14 cellular contexts compared by ENCODE assay signal in genomic region chr12:132547207-132547740, GRCh38. TPM values are rescaled to one million over a fixed set of nuclear protein-coding genes. Genes with fewer than 3 reads are reported as not detected.
DNase-seq lines count a peak whose midpoint lies in the region; ATAC-seq lines count a peak whose summit lies in the region.
"Had no signal": no experiment of that assay in that cellular context is flagged by ENCODE, and none has a peak within 500 bp of the region (broad histone marks: within the 10 kb centered on the region; RNA-seq: fewer than 3 reads in every experiment).

No MANE protein-coding gene starts in this region.

- no peaks in the 10 kb centered on the region for H3K9me3 ChIP-seq in BLaER1 treated with 17β-estradiol and CSF1 and Interleukin-3, amounts not matched to agents 10 nM and 100 nM (replicated peaks in 1 of 11)
- no peaks in the 10 kb centered on the region for H3K9me3 ChIP-seq in NT2/D1 (ENCODE audit: insufficient read depth, low read length)
- no peaks in the 10 kb centered on the region for H3K9me3 ChIP-seq in T-helper 17 cell (ENCODE audit: control insufficient read depth, low read length, poor library complexity, severe bottlenecking)
- H3K9me3 ChIP-seq in HAP-1: no peaks in the 10 kb centered on the region

- DNase-seq in NT2/D1 (ENCODE audit: low read depth, low spot score) (no peak), left kidney (ENCODE audit: low read depth, low spot score) (peak; percentile 51), T-helper 17 cell (no peak), T1000 (lab: John Stamatoyannopoulos, UW) (no peak), HAP-1 (ENCODE audit: low spot score in 2 of 2) (no peak)
- DNase-seq: CD4-positive, alpha-beta T cell; CD8-positive, alpha-beta memory T cell; DMS 273 treated with DMSO at 0.1 percent for 48 hours; DMS79; EL; GOT3 had no signal

- peaks cover 12 to 95% (median 79%) of the 10 kb centered on the region in 10 experiments for H3K4me1 ChIP-seq in BLaER1 treated with 17β-estradiol and CSF1 and Interleukin-3, amounts not matched to agents 10 nM and 100 nM
- peaks cover 20% of the 10 kb centered on the region for H3K4me1 ChIP-seq in NT2/D1 (ENCODE audit: insufficient read depth, insufficient read length)
- H3K4me1 ChIP-seq in HAP-1: no peaks in the 10 kb centered on the region

- H3K36me3 Mint-ChIP-seq in T-helper 17 cell (ENCODE audit: low read depth): peaks cover 8% of the 10 kb centered on the region

- in situ Hi-C loops in HAP-1 (cut with MboI; ENCODE audit: low sequenced_read_pairs): no loop called here

- H3K27me3 Mint-ChIP-seq in T-helper 17 cell: no peaks in the 10 kb centered on the region
- H3K27me3 Mint-ChIP-seq: CD4-positive, alpha-beta T cell; CD8-positive, alpha-beta memory T cell had no signal

- no peak overlapping the region for H3K27ac ChIP-seq in BLaER1 treated with 17β-estradiol and CSF1 and Interleukin-3, amounts not matched to agents 10 nM and 100 nM

- H3K9ac ChIP-seq in BLaER1 treated with 17β-estradiol and CSF1 and Interleukin-3, amounts not matched to agents 10 nM and 100 nM: peak overlapping the region in 5 of 11 experiments; percentile 3 to 54 (median 17); a peak in 5 of 22 replicates
- peak overlapping the region; percentile 21 for H3K9ac ChIP-seq in NT2/D1 (ENCODE audit: insufficient read length, low read depth)

- H3K27ac Mint-ChIP-seq in T-helper 17 cell: no peak overlapping the region
- H3K27ac Mint-ChIP-seq: CD14-positive monocyte; CD4-positive, alpha-beta T cell; CD8-positive, alpha-beta memory T cell had no signal

- ATAC-seq in T-helper 17 cell: no peak
- ATAC-seq: HCT116 had no signal

- peaks cover 12% of the 10 kb centered on the region for H3K4me1 Mint-ChIP-seq in T-helper 17 cell
- H3K4me1 Mint-ChIP-seq: CD14-positive monocyte had no signal

- peaks cover 0 to 30% (median 9%) of the 10 kb centered on the region in 11 experiments; a peak in 12 of 22 replicates for H3K36me3 ChIP-seq in BLaER1 treated with 17β-estradiol and CSF1 and Interleukin-3, amounts not matched to agents 10 nM and 100 nM
- H3K36me3 ChIP-seq in NT2/D1 (ENCODE audit: insufficient read depth, insufficient read length, low read length) (peaks cover 5% of the 10 kb centered on the region), HAP-1 (replicated peaks) (no peaks in the 10 kb centered on the region)

- H4K20me1 ChIP-seq in BLaER1 treated with 17β-estradiol and CSF1 and Interleukin-3, amounts not matched to agents 10 nM and 100 nM: peaks cover 32 to 99% (median 89%) of the 10 kb centered on the region in 11 experiments; a peak in 19 of 22 replicates

- no peak overlapping the region for H3K4me3 Mint-ChIP-seq in T-helper 17 cell
- H3K4me3 Mint-ChIP-seq: CD14-positive monocyte; CD4-positive, alpha-beta T cell; CD8-positive, alpha-beta memory T cell had no signal

- H3K4me2 ChIP-seq in BLaER1 treated with 17β-estradiol and CSF1 and Interleukin-3, amounts not matched to agents 10 nM and 100 nM: peak overlapping the region in 8 of 11 experiments; percentile 9 to 77 (median 72); a peak in 14 of 22 replicates

- no peak overlapping the region for H3K4me3 ChIP-seq in BLaER1 treated with 17β-estradiol and CSF1 and Interleukin-3, amounts not matched to agents 10 nM and 100 nM
- H3K4me3 ChIP-seq in NT2/D1 (ENCODE audit: insufficient read length, low read depth): no peak overlapping the region
- H3K4me3 ChIP-seq in HAP-1: no peak overlapping the region

- H3K27me3 ChIP-seq in BLaER1 treated with 17β-estradiol and CSF1 and Interleukin-3, amounts not matched to agents 10 nM and 100 nM: peaks cover 0 to 15% (median 0%) of the 10 kb centered on the region in 11 experiments; a peak in 5 of 22 replicates
- H3K27me3 ChIP-seq in NT2/D1 (ENCODE audit: insufficient read depth, insufficient read length) (peaks cover 99% of the 10 kb centered on the region), HAP-1 (ENCODE audit: low read depth) (no peaks in the 10 kb centered on the region)

RNA-seq across cellular contexts. Expression of gene FBRSL1, which starts 57.3 kb away (rescaled TPM):
- 10 to 100 TPM; 79.3 to 86.3 TPM for total RNA-seq in T-helper 17 cell
